In genomic region chr9:99977042-99977792, GRCh38 we compare ENCODE assay signal across 30 cellular contexts.
"Had no signal": no experiment of that assay in that cellular context is flagged by ENCODE, and none has a peak within 500 bp of the region (broad histone marks: within the 10 kb centered on the region; RNA-seq: fewer than 3 reads in every experiment).

No MANE protein-coding gene starts in this region.

- H3K27ac ChIP-seq: adrenal gland, ascending aorta, esophagus muscularis mucosa, gastroesophageal sphincter, heart left ventricle, testis, uterus, WERI-Rb-1 had no signal

- H3K4me1 ChIP-seq: adrenal gland, ascending aorta, esophagus muscularis mucosa, gastroesophageal sphincter, testis, uterus had no signal

- DNase-seq: activated CD4-positive, alpha-beta T cell treated with anti-CD3 and anti-CD28 coated beads for 1 hour; activated CD4-positive, alpha-beta T cell treated with anti-CD3 and anti-CD28 coated beads, Interleukin-2, amount 50 U/mL, for 1 hour; activated CD8-positive, alpha-beta T cell treated with anti-CD3 and anti-CD28 coated beads, Interleukin-2, amount 10 ng/mL, durations not matched to agents 7 days and 5 days; activated naive CD4-positive, alpha-beta T cell; adrenal gland; effector memory CD8-positive, alpha-beta T cell; heart left ventricle; islet precursor cell; left cardiac atrium; mesendoderm; mucosa of descending colon; nephron progenitor cell; nucleus accumbens; small intestine; stimulated activated naive B cell treated with anti-CD40 and anti-IgM and Interleukin-4, amounts not matched to agents 10 μg/mL and 1 μg/mL and 100 μg/mL, for 72 hours; testis; trophoblast cell; uterus; WERI-Rb-1 had no signal

- H3K36me3 ChIP-seq: adrenal gland, uterus had no signal

- H3K9me3 ChIP-seq: adrenal gland, ascending aorta, esophagus muscularis mucosa, gastroesophageal sphincter, heart left ventricle, mucosa of descending colon, testis, uterus had no signal

- H3K4me1 Mint-ChIP-seq: central memory CD8-positive, alpha-beta T cell had no signal

- FAIRE-seq: colon, endothelial cell of umbilical vein, small intestine, TTC549 had no signal

- ATAC-seq: activated CD8-positive, alpha-beta T cell treated with anti-CD3 and anti-CD28 coated beads, Interleukin-2, amount 10 ng/mL, durations not matched to agents 7 days and 5 days; effector memory CD8-positive, alpha-beta T cell; gastroesophageal sphincter; heart left ventricle; left cardiac atrium; mucosa of descending colon; sciatic nerve; stimulated activated naive B cell treated with anti-CD40 and anti-IgM and Interleukin-4, amounts not matched to agents 10 μg/mL and 1 μg/mL and 100 μg/mL, for 72 hours had no signal

- H3K27me3 ChIP-seq: adrenal gland, ascending aorta, esophagus muscularis mucosa, gastroesophageal sphincter, heart left ventricle, testis, uterus had no signal

- H3K4me3 ChIP-seq: adrenal gland, ascending aorta, esophagus muscularis mucosa, gastroesophageal sphincter, heart left ventricle, mucosa of descending colon, testis, uterus had no signal

- H3K4me3 Mint-ChIP-seq: activated CD8-positive, alpha-beta T cell treated with anti-CD3 and anti-CD28 coated beads, Interleukin-2, amount 10 ng/mL, durations not matched to agents 7 days and 5 days; activated naive CD8-positive, alpha-beta T cell; central memory CD8-positive, alpha-beta T cell; effector memory CD8-positive, alpha-beta T cell; nephron progenitor cell; stimulated activated naive B cell treated with anti-CD40 and anti-IgM and Interleukin-4, amounts not matched to agents 10 μg/mL and 1 μg/mL and 100 μg/mL, for 72 hours; T-helper 2 cell treated with Interferon-gamma antibody and Interleukin-4, amounts not matched to agents 5 μg/mL and 100 μg/mL, for 36 hours had no signal

- H3K27ac Mint-ChIP-seq: activated CD8-positive, alpha-beta T cell treated with anti-CD3 and anti-CD28 coated beads, Interleukin-2, amount 10 ng/mL, durations not matched to agents 7 days and 5 days; activated naive CD8-positive, alpha-beta T cell; activated T-helper 2 cell treated with anti-CD3 and anti-CD28 coated beads, Interferon-gamma antibody, Interleukin-2, Interleukin-4, amounts not matched to agents 10 μg/mL and 5 μg/mL and 100 μg/mL, durations not matched to agents 14 hours and 24 hours and 36 hours; stimulated activated naive B cell treated with anti-CD40 and anti-IgM and Interleukin-4, amounts not matched to agents 10 μg/mL and 1 μg/mL and 100 μg/mL, for 72 hours; T-helper 2 cell treated with Interferon-gamma antibody and Interleukin-4, amounts not matched to agents 5 μg/mL and 100 μg/mL, for 36 hours had no signal

- H3K27me3 Mint-ChIP-seq: activated naive CD8-positive, alpha-beta T cell; central memory CD8-positive, alpha-beta T cell; effector memory CD8-positive, alpha-beta T cell; stimulated activated naive B cell treated with anti-CD40 and anti-IgM and Interleukin-4, amounts not matched to agents 10 μg/mL and 1 μg/mL and 100 μg/mL, for 72 hours had no signal

- H3K9me3 Mint-ChIP-seq: activated T-helper 2 cell treated with anti-CD3 and anti-CD28 coated beads, Interferon-gamma antibody, Interleukin-2, Interleukin-4, amounts not matched to agents 10 μg/mL and 5 μg/mL and 100 μg/mL, durations not matched to agents 14 hours and 24 hours and 36 hours; central memory CD8-positive, alpha-beta T cell; effector memory CD8-positive, alpha-beta T cell; nephron progenitor cell; stimulated activated naive B cell treated with anti-CD40 and anti-IgM and Interleukin-4, amounts not matched to agents 10 μg/mL and 1 μg/mL and 100 μg/mL, for 72 hours; T-helper 2 cell treated with Interferon-gamma antibody and Interleukin-4, amounts not matched to agents 5 μg/mL and 100 μg/mL, for 36 hours had no signal
